8 cellular contexts compared by ENCODE assay signal in genomic region chr1:168466703-168467081, GRCh38.
A peak's percentile ranks its signal among the peaks of the same experiment; 100 is the strongest.
DNase-seq lines count a peak whose midpoint lies in the region; ATAC-seq and TF ChIP-seq lines count a peak whose summit lies in the region.

No MANE protein-coding gene starts in this region.

- intact Hi-C loops in right lobe of liver (cut with DNase I): no loop called here

- H3K27me3 ChIP-seq in DND-41 (ENCODE audit: insufficient read depth, low read length, poor library complexity) (no peaks in the 10 kb centered on the region), MM.1S (replicated peaks; ENCODE audit: insufficient read depth, low read length) (no peaks in the 10 kb centered on the region), right lobe of liver (no peaks in the 10 kb centered on the region)

- 67% methylated on average over 1 of the region's 1 CpG for WGBS in right lobe of liver (ENCODE audit: insufficient coverage, low coverage, low lambda C conversion rate, missing lambda C conversion rate)

- DNase-seq in DND-41 (no peak), MM.1S (peak; percentile 37), right lobe of liver (no peak), SW 1271 (lab: John Stamatoyannopoulos, UW) (no peak), GOT3 (lab: John Stamatoyannopoulos, UW) (no peak), NCI-H146 (lab: John Stamatoyannopoulos, UW) (no peak)
- no peak for DNase-seq in effector CD4-positive, alpha-beta T cell

- H2AFZ ChIP-seq in DND-41 (ENCODE audit: low read depth, low read length): peak overlapping the region; percentile 68
- H2AFZ ChIP-seq in MM.1S (ENCODE audit: low read length): no peak overlapping the region

- 0 out of 4 replicates have a peak overlapping the region, but pooled peaks of 1 of the 2 experiments have one; percentile 2 for H3K4me3 ChIP-seq in DND-41 (ENCODE audit: low read depth in 1 of 2, low read length in 2 of 2)
- H3K4me3 ChIP-seq in MM.1S (ENCODE audit: low read length): no peak overlapping the region
- no peak overlapping the region for H3K4me3 ChIP-seq in right lobe of liver

- H3K4me1 ChIP-seq in DND-41 (ENCODE audit: insufficient read depth, low read length) (peaks cover 36% of the 10 kb centered on the region), MM.1S (ENCODE audit: low read length) (peaks cover 25% of the 10 kb centered on the region), right lobe of liver (peaks cover 0 to 4% (median 0%) of the 10 kb centered on the region in 4 donors)

- H3K79me2 ChIP-seq in DND-41 (ENCODE audit: insufficient read depth, low read length) (no peaks in the 10 kb centered on the region), MM.1S (ENCODE audit: low read length) (no peaks in the 10 kb centered on the region)

- TF ChIP-seq CTCF in DND-41 (IDR thresholded peaks at IDR 0.05; ENCODE audit: borderline replicate concordance, extremely low read depth, low read length, poor library complexity, severe bottlenecking) (no peak), MM.1S (IDR thresholded peaks at IDR 0.05; ENCODE audit: low read length) (no peak), right lobe of liver (IDR thresholded peaks at IDR 0.05) (no peak)

- peaks cover 2% of the 10 kb centered on the region for H3K9me3 ChIP-seq in DND-41 (ENCODE audit: insufficient read depth, low read length, severe bottlenecking)
- H3K9me3 ChIP-seq in MM.1S (replicated peaks; ENCODE audit: insufficient read depth, low read length): no peaks in the 10 kb centered on the region
- H3K9me3 ChIP-seq in right lobe of liver: no peaks in the 10 kb centered on the region

- H3K36me3 ChIP-seq in DND-41 (ENCODE audit: insufficient read depth, low read length): no peaks in the 10 kb centered on the region
- H3K36me3 ChIP-seq in MM.1S (replicated peaks; ENCODE audit: insufficient read depth, low read length): no peaks in the 10 kb centered on the region
- H3K36me3 ChIP-seq in right lobe of liver: no peaks in the 10 kb centered on the region

- ATAC-seq in DND-41 (ENCODE audit: insufficient read depth, low read depth) (peak; percentile 43; the same call in 2 of the 3 replicates), GM19467 (IDR thresholded peaks at IDR 0.05; ENCODE audit: unreplicated experiment) (peak; percentile 51), right lobe of liver (peak; percentile 33 to 72 (median 44))

- H3K4me2 ChIP-seq in DND-41 (ENCODE audit: insufficient read depth, low read length): peak overlapping the region; percentile 31
- peak overlapping the region; percentile 14; the same call in 1 of the 2 replicates for H3K4me2 ChIP-seq in MM.1S (ENCODE audit: low read depth, low read length)

- peak overlapping the region; percentile 71 for H3K27ac ChIP-seq in DND-41 (ENCODE audit: low read length)
- H3K27ac ChIP-seq in MM.1S (ENCODE audit: low read length): peak overlapping the region; percentile 0; the same call in 1 of the 2 replicates
- peak overlapping the region in 1 of 3 donors; percentile 3 for H3K27ac ChIP-seq in right lobe of liver

- H3K9ac ChIP-seq in DND-41 (ENCODE audit: low read depth, low read length) (peak overlapping the region; percentile 32; the same call in 1 of the 2 replicates), MM.1S (ENCODE audit: low read length) (no peak overlapping the region)

- TF ChIP-seq POLR2A in right lobe of liver (IDR thresholded peaks at IDR 0.05): no peak

- H4K20me1 ChIP-seq in DND-41 (ENCODE audit: insufficient read depth, low read length) (no peaks in the 10 kb centered on the region), MM.1S (ENCODE audit: insufficient read depth, low read length) (no peaks in the 10 kb centered on the region)

- no peaks in the 10 kb centered on the region for H3F3A ChIP-seq in MM.1S (ENCODE audit: insufficient read depth, low read length)

- no peaks in the 10 kb centered on the region for H3K9me2 ChIP-seq in MM.1S (replicated peaks; ENCODE audit: insufficient read depth, low read length)
